Comparison of ENCODE assay signal across 9 cellular contexts in the genomic region with DNA sequence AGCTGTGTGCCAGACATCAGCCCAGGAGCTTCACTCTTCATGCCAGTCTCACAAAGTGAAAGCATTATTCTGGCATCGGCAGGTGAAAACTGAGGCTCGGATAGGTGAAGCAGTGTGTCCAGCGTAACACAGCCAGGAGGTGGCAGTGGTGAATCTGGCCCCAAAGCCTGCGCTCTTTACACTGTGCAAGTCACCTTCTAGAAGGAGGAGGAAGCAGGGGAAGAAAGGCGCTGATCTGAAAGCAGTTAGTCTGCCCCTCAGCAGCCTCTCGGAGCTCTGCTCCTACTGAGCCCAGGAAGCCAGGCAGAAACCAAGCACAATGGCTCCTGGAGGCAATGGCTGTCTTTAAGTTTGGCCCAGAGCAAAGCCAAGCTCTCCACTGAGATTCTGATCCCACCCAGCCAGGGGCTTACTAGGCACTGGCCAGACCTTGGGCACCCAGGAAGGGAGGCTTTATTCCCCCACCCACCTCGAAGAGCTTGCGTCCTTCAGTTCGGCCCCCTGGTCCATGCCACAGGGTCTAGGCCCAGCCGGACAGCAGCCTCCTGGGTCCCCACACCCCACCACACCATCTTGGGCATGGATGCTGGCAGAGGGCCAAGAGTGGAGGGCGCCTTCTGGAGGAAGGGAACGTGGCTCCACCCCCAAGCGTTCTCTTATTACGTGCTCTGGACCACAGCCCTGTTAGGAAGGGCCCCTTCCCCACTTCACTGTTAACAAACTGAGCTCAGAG.
DNase-seq lines count a peak whose midpoint lies in the region; ATAC-seq and TF ChIP-seq lines count a peak whose summit lies in the region.
"Had no signal": no experiment of that assay in that cellular context is flagged by ENCODE, and none has a peak within 500 bp of the region (broad histone marks: within the 10 kb centered on the region; RNA-seq: fewer than 3 reads in every experiment).

No MANE protein-coding gene starts in this region.

- peak; percentile 43 for DNase-seq in activated CD4-positive, alpha-beta T cell treated with anti-CD3 and anti-CD28 coated beads for 36 hours
- no peak for DNase-seq in activated CD4-positive, alpha-beta T cell treated with anti-CD3 and anti-CD28 coated beads for 1 hour
- peak; percentile 70 for DNase-seq in NB4 (ENCODE audit: low read depth)
- DNase-seq in chondrocyte (ENCODE audit: low spot score), result peak; percentile 77
- DNase-seq in pons (ENCODE audit: low spot score), result peak; percentile 87
- no peak for DNase-seq in transverse colon
- DNase-seq in stimulated activated CD4-positive, alpha-beta T cell treated with anti-CD3 and anti-CD28 coated beads, Interleukin-4, amount 100 ng/mL, for 24 hours, result no peak
- DNase-seq: left cardiac atrium had no signal

- intact Hi-C loops in activated CD4-positive, alpha-beta T cell treated with anti-CD3 and anti-CD28 coated beads for 36 hours (cut with DNase I, micrococcal nuclease), result loop anchor here (1.0 to 5.0 kb wide), 3 partner anchors 115 to 325 kb away; no protein-coding TSS in a partner anchor
- intact Hi-C loops in transverse colon (cut with DNase I; ENCODE audit: low total_unique reads), result no loop called here

- POLR2A ChIA-PET in activated CD4-positive, alpha-beta T cell treated with anti-CD3 and anti-CD28 coated beads for 36 hours (lab: Charles Lee), result no interaction called here

- no peak overlapping the region for H3K27ac Mint-ChIP-seq in activated CD4-positive, alpha-beta T cell treated with anti-CD3 and anti-CD28 coated beads for 36 hours
- no peak overlapping the region for H3K27ac Mint-ChIP-seq in chondrocyte (ENCODE audit: unreplicated experiment)

- CTCF ChIA-PET in activated CD4-positive, alpha-beta T cell treated with anti-CD3 and anti-CD28 coated beads for 36 hours (lab: Charles Lee), result interaction anchor here (0.6 to 0.7 kb wide), 2 partner anchors 66 to 101 kb away, joined by 3 read pairs; no protein-coding TSS in a partner anchor

- ATAC-seq in activated CD4-positive, alpha-beta T cell treated with anti-CD3 and anti-CD28 coated beads for 36 hours, result peak; percentile 72
- ATAC-seq in GM21526 (IDR thresholded peaks at IDR 0.05; ENCODE audit: low FRiP score, unreplicated experiment), result peak; percentile 83

- H3K36me3 ChIP-seq in transverse colon, result no peaks in the 10 kb centered on the region

- peaks cover 27% of the 10 kb centered on the region for H3K27me3 Mint-ChIP-seq in activated CD4-positive, alpha-beta T cell treated with anti-CD3 and anti-CD28 coated beads for 36 hours
- peaks cover 23% of the 10 kb centered on the region for H3K27me3 Mint-ChIP-seq in chondrocyte (ENCODE audit: low read depth)

- in situ Hi-C loops in transverse colon (cut with MboI; ENCODE audit: low pct_ligation_motif_present in 1 of 4, low pct_unique_long_range_greater_than_20kb in 1 of 4, low sequenced_read_pairs in 3 of 4), result no loop called here

- no peak overlapping the region for H3K4me3 Mint-ChIP-seq in activated CD4-positive, alpha-beta T cell treated with anti-CD3 and anti-CD28 coated beads for 36 hours
- no peak overlapping the region for H3K4me3 Mint-ChIP-seq in chondrocyte (ENCODE audit: unreplicated experiment)

- H3K27ac ChIP-seq in transverse colon, result no peak overlapping the region

- H3K9me3 ChIP-seq in transverse colon, result no peaks in the 10 kb centered on the region

- no peaks in the 10 kb centered on the region for H3K36me3 Mint-ChIP-seq in activated CD4-positive, alpha-beta T cell treated with anti-CD3 and anti-CD28 coated beads for 36 hours (ENCODE audit: low read depth)
- no peaks in the 10 kb centered on the region for H3K36me3 Mint-ChIP-seq in chondrocyte (ENCODE audit: low read depth)

- H3K4me3 ChIP-seq in NB4 (ENCODE audit: low read depth, low read length) (no peak overlapping the region), transverse colon (no peak overlapping the region)

- H3K9me3 Mint-ChIP-seq in activated CD4-positive, alpha-beta T cell treated with anti-CD3 and anti-CD28 coated beads for 36 hours (ENCODE audit: low read depth), result no peaks in the 10 kb centered on the region
- peaks cover 3% of the 10 kb centered on the region for H3K9me3 Mint-ChIP-seq in chondrocyte (ENCODE audit: low read depth)

- peaks cover 0 to 7% (median 2%) of the 10 kb centered on the region in 4 donors for H3K4me1 ChIP-seq in transverse colon

- peaks cover 21% of the 10 kb centered on the region for H3K27me3 ChIP-seq in transverse colon

- WGBS in transverse colon (ENCODE audit: low coverage in 1 of 2), 2 donors, result 57% methylated on average over 14 of the region's 14 CpGs; no CpG with 5 or more reads in 1 of the 2 donors

- TF ChIP-seq POLR2A in NB4 (IDR thresholded peaks at IDR 0.05; ENCODE audit: extremely low read depth, insufficient read length) (no peak), transverse colon (IDR thresholded peaks at IDR 0.05) (no peak)

- TF ChIP-seq CTCF in NB4 (IDR thresholded peaks at IDR 0.05; ENCODE audit: low read depth, low read length) (peak; percentile 74), chondrocyte (IDR thresholded peaks at IDR 0.05) (peak; percentile 32), transverse colon (IDR thresholded peaks at IDR 0.05) (no peak)

- no peaks in the 10 kb centered on the region for H3K4me1 Mint-ChIP-seq in activated CD4-positive, alpha-beta T cell treated with anti-CD3 and anti-CD28 coated beads for 36 hours
- no peaks in the 10 kb centered on the region for H3K4me1 Mint-ChIP-seq in chondrocyte (ENCODE audit: low read depth)

- TF ChIP-seq EP300 in transverse colon (IDR thresholded peaks at IDR 0.05; ENCODE audit: low read depth), result no peak

Comparison
In these comparisons a context has a peak if more than half of its experiments do, and no peak if none do; other contexts are left out.
1. DNase-seq: peak in activated CD4-positive, alpha-beta T cell treated with anti-CD3 and anti-CD28 coated beads for 36 hours (single experiment), NB4 (single experiment), chondrocyte (single experiment) and pons (single experiment); none in activated CD4-positive, alpha-beta T cell treated with anti-CD3 and anti-CD28 coated beads for 1 hour (single experiment), transverse colon (single experiment) and stimulated activated CD4-positive, alpha-beta T cell treated with anti-CD3 and anti-CD28 coated beads, Interleukin-4, amount 100 ng/mL, for 24 hours (single experiment).
2. CTCF ChIP-seq: peak in NB4 (single experiment) and chondrocyte (single experiment); none in transverse colon (0 of 5).